ENCODE assay signal across 8 cellular contexts in genomic region chr10:110211455-110211843, GRCh38. TPM values are rescaled to one million over a fixed set of nuclear protein-coding genes. Genes with fewer than 3 reads are reported as not detected.
A peak's percentile ranks its signal among the peaks of the same experiment; 100 is the strongest.
DNase-seq lines count a peak whose midpoint lies in the region; ATAC-seq lines count a peak whose summit lies in the region.

No MANE protein-coding gene starts in this region.

- H4K20me1 ChIP-seq in BLaER1: peaks cover 48% of the 10 kb centered on the region

- H3K27ac ChIP-seq in BLaER1: 0 out of 2 replicates have a peak overlapping the region, but pooled peaks have one; percentile 7
- H3K27ac ChIP-seq in effector memory CD4-positive, alpha-beta T cell (ENCODE audit: insufficient read depth, low read length, poor library complexity, severe bottlenecking): peak overlapping the region; percentile 98

- H3K27ac Mint-ChIP-seq in natural killer cell treated with Interleukin-12 subunit alpha and Interleukin-12 subunit beta and Interleukin-15 and Interleukin-18, amount 100 ng/mL, for 72 hours: peak overlapping the region; percentile 77 to 91

- H3K4me3 Mint-ChIP-seq in natural killer cell treated with Interleukin-12 subunit alpha and Interleukin-12 subunit beta and Interleukin-15 and Interleukin-18, amount 100 ng/mL, for 72 hours: peak overlapping the region; percentile 93

- no peaks in the 10 kb centered on the region for H3K27me3 ChIP-seq in BLaER1
- peaks cover 42% of the 10 kb centered on the region for H3K27me3 ChIP-seq in NT2/D1 (ENCODE audit: insufficient read depth, insufficient read length)
- no peaks in the 10 kb centered on the region for H3K27me3 ChIP-seq in effector memory CD4-positive, alpha-beta T cell (replicated peaks; ENCODE audit: control insufficient read depth, insufficient read depth, low read length, poor library complexity, severe bottlenecking)

- no peaks in the 10 kb centered on the region for H3K36me3 Mint-ChIP-seq in natural killer cell treated with Interleukin-12 subunit alpha and Interleukin-12 subunit beta and Interleukin-15 and Interleukin-18, amount 100 ng/mL, for 72 hours

- no peaks in the 10 kb centered on the region for H3K9me3 Mint-ChIP-seq in natural killer cell treated with Interleukin-12 subunit alpha and Interleukin-12 subunit beta and Interleukin-15 and Interleukin-18, amount 100 ng/mL, for 72 hours

- peak overlapping the region; percentile 96 for H3K4me2 ChIP-seq in BLaER1

- H3K4me1 Mint-ChIP-seq in natural killer cell treated with Interleukin-12 subunit alpha and Interleukin-12 subunit beta and Interleukin-15 and Interleukin-18, amount 100 ng/mL, for 72 hours (ENCODE audit: low read depth in 2 of 2): peaks cover 40 to 56% of the 10 kb centered on the region in 2 donors

- H3K36me3 ChIP-seq in BLaER1 (no peaks in the 10 kb centered on the region), NT2/D1 (ENCODE audit: insufficient read depth, insufficient read length, low read length) (no peaks in the 10 kb centered on the region)
- H3K36me3 ChIP-seq in effector memory CD4-positive, alpha-beta T cell (ENCODE audit: control insufficient read depth, insufficient read depth, low read length): no peaks in the 10 kb centered on the region

- H3K27me3 Mint-ChIP-seq in natural killer cell treated with Interleukin-12 subunit alpha and Interleukin-12 subunit beta and Interleukin-15 and Interleukin-18, amount 100 ng/mL, for 72 hours: peaks cover 39 to 41% of the 10 kb centered on the region in 2 donors

- ATAC-seq in natural killer cell treated with Interleukin-12 subunit alpha and Interleukin-12 subunit beta and Interleukin-15 and Interleukin-18, amount 100 ng/mL, for 72 hours: no peak
- ATAC-seq in HG03460 (IDR thresholded peaks at IDR 0.05; ENCODE audit: unreplicated experiment): no peak

- H3K9ac ChIP-seq in BLaER1 (peak overlapping the region; percentile 90), NT2/D1 (ENCODE audit: insufficient read length, low read depth) (peak overlapping the region; percentile 57)

- H3K4me1 ChIP-seq in BLaER1 (peaks cover 56% of the 10 kb centered on the region), NT2/D1 (ENCODE audit: insufficient read depth, insufficient read length) (peaks cover 4% of the 10 kb centered on the region)
- peaks cover 36% of the 10 kb centered on the region for H3K4me1 ChIP-seq in effector memory CD4-positive, alpha-beta T cell (ENCODE audit: control insufficient read depth, insufficient read depth, low read length, poor library complexity, severe bottlenecking)

- H3K9me3 ChIP-seq in BLaER1: no peaks in the 10 kb centered on the region
- no peaks in the 10 kb centered on the region for H3K9me3 ChIP-seq in NT2/D1 (ENCODE audit: insufficient read depth, low read length)
- H3K9me3 ChIP-seq in effector memory CD4-positive, alpha-beta T cell (ENCODE audit: control insufficient read depth, low read length): no peaks in the 10 kb centered on the region

- DNase-seq in NT2/D1 (ENCODE audit: low read depth, low spot score) (no peak), mucosa of gallbladder (ENCODE audit: low spot score) (no peak), NCI-H1694 treated with DMSO at 0.1 percent for 48 hours (lab: John Stamatoyannopoulos, UW) (no peak), CD1c-positive myeloid dendritic cell (ENCODE audit: extremely low spot score) (no peak)
- no peak for DNase-seq in effector memory CD4-positive, alpha-beta T cell
- no peak for DNase-seq in natural killer cell treated with Interleukin-12 subunit alpha and Interleukin-12 subunit beta and Interleukin-15 and Interleukin-18, amount 100 ng/mL, for 72 hours (ENCODE audit: low spot score)

- H3K4me3 ChIP-seq in BLaER1 (peak overlapping the region; percentile 81), NT2/D1 (ENCODE audit: insufficient read length, low read depth) (peak overlapping the region; percentile 51)
- peak overlapping the region; percentile 76 for H3K4me3 ChIP-seq in effector memory CD4-positive, alpha-beta T cell (ENCODE audit: insufficient read depth, low read depth, low read length, poor library complexity, severe bottlenecking)

RNA-seq across cellular contexts. Expression of gene MXI1, which starts 4.0 kb away (rescaled TPM):
- 1 to 10 TPM; 6.4 to 7.3 TPM for total RNA-seq in natural killer cell treated with Interleukin-12 subunit alpha and Interleukin-12 subunit beta and Interleukin-15 and Interleukin-18, amount 100 ng/mL, for 72 hours
- total RNA-seq in mucosa of gallbladder: 58.8 TPM
